ENCODE assay signal across 20 cellular contexts in genomic region chr6:76810286-76810685, GRCh38.
DNase-seq lines count a peak whose midpoint lies in the region; ATAC-seq and TF ChIP-seq lines count a peak whose summit lies in the region.
"Had no signal": no experiment of that assay in that cellular context is flagged by ENCODE, and none has a peak within 500 bp of the region (broad histone marks: within the 10 kb centered on the region; RNA-seq: fewer than 3 reads in every experiment).

No MANE protein-coding gene starts in this region.

- H3K36me3 Mint-ChIP-seq in GM23338 (ENCODE audit: low read depth) (no peaks in the 10 kb centered on the region), WTC11 (no peaks in the 10 kb centered on the region)
- H3K36me3 Mint-ChIP-seq: CD4-positive, CD25-positive, alpha-beta regulatory T cell; CD8-positive, alpha-beta T cell had no signal

- H3K4me1 ChIP-seq in GM23338 (ENCODE audit: insufficient read depth) (no peaks in the 10 kb centered on the region), neuronal stem cell (ENCODE audit: control insufficient read depth in 2 of 2, insufficient read depth in 1 of 2, low read depth in 1 of 2, low read length in 2 of 2) (no peaks in the 10 kb centered on the region), upper lobe of right lung (no peaks in the 10 kb centered on the region)
- H3K4me1 ChIP-seq: BLaER1, Caco-2 had no signal

- no peaks in the 10 kb centered on the region for H4K20me1 ChIP-seq in GM23338 (replicated peaks; ENCODE audit: insufficient read depth)
- H4K20me1 ChIP-seq: BLaER1 had no signal

- H3K79me1 ChIP-seq in neuronal stem cell (ENCODE audit: low read depth, low read length), result no peaks in the 10 kb centered on the region

- H3F3A ChIP-seq in GM23338 (replicated peaks; ENCODE audit: low read depth), result no peaks in the 10 kb centered on the region

- H2BK5ac ChIP-seq in neuronal stem cell (ENCODE audit: low read length), result no peak overlapping the region

- H3K9me3 ChIP-seq in neuronal stem cell (replicated peaks in 1 of 2; ENCODE audit: control insufficient read depth in 2 of 2, insufficient read depth in 1 of 2, low read depth in 1 of 2, low read length in 2 of 2) (no peaks in the 10 kb centered on the region), upper lobe of right lung (no peaks in the 10 kb centered on the region)
- H3K9me3 ChIP-seq: Caco-2 had no signal

- H3K27ac ChIP-seq in GM23338 (ENCODE audit: low read depth) (no peak overlapping the region), neuronal stem cell (replicated peaks; ENCODE audit: low read length) (no peak overlapping the region), upper lobe of right lung (no peak overlapping the region)
- H3K27ac ChIP-seq: 22Rv1, BLaER1, C4-2B had no signal

- no peak overlapping the region for H3K4ac ChIP-seq in neuronal stem cell (ENCODE audit: low read length)

- no peak overlapping the region for H2BK15ac ChIP-seq in neuronal stem cell (ENCODE audit: low read length)

- no peaks in the 10 kb centered on the region for H3K9me2 ChIP-seq in GM23338 (ENCODE audit: insufficient read depth)

- H4K91ac ChIP-seq in neuronal stem cell (ENCODE audit: low read depth, low read length, poor library complexity), result no peak overlapping the region

- no peak overlapping the region for H2BK12ac ChIP-seq in neuronal stem cell (ENCODE audit: low read length)

- H3K9me3 Mint-ChIP-seq in GM23338, result no peaks in the 10 kb centered on the region
- H3K9me3 Mint-ChIP-seq in WTC11, result peaks cover 3% of the 10 kb centered on the region; the same call in 1 of the 2 replicates
- H3K9me3 Mint-ChIP-seq: H9 had no signal

- no peaks in the 10 kb centered on the region for H3K79me2 ChIP-seq in GM23338 (replicated peaks; ENCODE audit: insufficient read depth)

- POLR2A ChIA-PET in WTC11 (lab: Charles Lee), result no interaction called here

- H2BK120ac ChIP-seq in neuronal stem cell (ENCODE audit: low read depth, low read length), result no peak overlapping the region

- H3K27me3 Mint-ChIP-seq in GM23338 (ENCODE audit: insufficient read depth, low read depth, poor library complexity) (no peaks in the 10 kb centered on the region), WTC11 (ENCODE audit: low read depth) (no peaks in the 10 kb centered on the region)
- H3K27me3 Mint-ChIP-seq: B cell; CD4-positive, CD25-positive, alpha-beta regulatory T cell had no signal

- H3K4me3 Mint-ChIP-seq in GM23338 (no peak overlapping the region), WTC11 (no peak overlapping the region)
- H3K4me3 Mint-ChIP-seq: B cell; CD4-positive, CD25-positive, alpha-beta regulatory T cell; CD8-positive, alpha-beta T cell; H9 had no signal

- no peak overlapping the region for H4K8ac ChIP-seq in neuronal stem cell (ENCODE audit: low read depth, low read length)

- H2AFZ ChIP-seq in GM23338 (no peak overlapping the region; the same call in 1 of the 2 replicates), neuronal stem cell (ENCODE audit: low read length) (no peak overlapping the region)

- H3K4me1 Mint-ChIP-seq in GM23338 (peaks cover 6% of the 10 kb centered on the region; the same call in 2 of the 3 replicates), WTC11 (peaks cover 14% of the 10 kb centered on the region)
- H3K4me1 Mint-ChIP-seq: B cell; CD4-positive, CD25-positive, alpha-beta regulatory T cell had no signal

- intact Hi-C loops in upper lobe of right lung (cut with DNase I), result no loop called here

- ATAC-seq in GM23338, result peak; percentile 83
- ATAC-seq in WTC11, result peak; percentile 97
- ATAC-seq in upper lobe of right lung, result no peak
- ATAC-seq in HG03457 (IDR thresholded peaks at IDR 0.05; ENCODE audit: unreplicated experiment), result no peak
- ATAC-seq: CD8-positive, alpha-beta T cell; GM12878; HCT116 had no signal

- DNase-seq in GM23338 (ENCODE audit: low spot score) (peak; percentile 42), WTC11 (ENCODE audit: low spot score) (peak; percentile 50), neuronal stem cell (ENCODE audit: low spot score) (no peak), upper lobe of right lung (peak; percentile 48), hippocampal formation (lab: John Stamatoyannopoulos, UW) (no peak)
- no peak for DNase-seq in activated CD4-positive, alpha-beta T cell treated with anti-CD3 and anti-CD28 coated beads for 1 hour
- DNase-seq: Caco-2; CD4-positive, CD25-positive, alpha-beta regulatory T cell; CD8-positive, alpha-beta T cell; DMS79; EL; GDM1; H9 had no signal

- H3K27me3 ChIP-seq in GM23338 (ENCODE audit: insufficient read depth) (no peaks in the 10 kb centered on the region), neuronal stem cell (ENCODE audit: control insufficient read depth in 3 of 3, insufficient read depth in 3 of 3, low read depth in 1 of 3, low read length in 3 of 3) (no peaks in the 10 kb centered on the region), upper lobe of right lung (no peaks in the 10 kb centered on the region)
- H3K27me3 ChIP-seq: BLaER1 had no signal

- H3K36me3 ChIP-seq in GM23338 (ENCODE audit: insufficient read depth) (no peaks in the 10 kb centered on the region), neuronal stem cell (replicated peaks in 1 of 2; ENCODE audit: control insufficient read depth in 2 of 2, insufficient read depth in 2 of 2, low read length in 2 of 2) (no peaks in the 10 kb centered on the region), upper lobe of right lung (no peaks in the 10 kb centered on the region)
- H3K36me3 ChIP-seq: BLaER1 had no signal

- H3K27ac Mint-ChIP-seq in GM23338 (no peak overlapping the region), WTC11 (peak overlapping the region; percentile 63; the same call in 1 of the 2 replicates)
- H3K27ac Mint-ChIP-seq: B cell; CD4-positive, CD25-positive, alpha-beta regulatory T cell; CD8-positive, alpha-beta T cell had no signal

- TF ChIP-seq CTCF in GM23338 (conservative IDR thresholded peaks at IDR 0.05; ENCODE audit: low read depth in 2 of 2), result peak; percentile 33 to 45
- no peak for TF ChIP-seq CTCF in WTC11 (IDR thresholded peaks at IDR 0.05)
- no peak for TF ChIP-seq CTCF in upper lobe of right lung (IDR thresholded peaks at IDR 0.05)

- CTCF ChIA-PET in WTC11 (lab: Charles Lee), result interaction anchor here (0.6 to 1.6 kb wide), 4 partner anchors 8 to 199 kb away, joined by 3 to 5 read pairs (median 4); no protein-coding TSS in a partner anchor

- peak overlapping the region; percentile 44 for H3K18ac ChIP-seq in neuronal stem cell (ENCODE audit: low read length)

- H2AK5ac ChIP-seq in neuronal stem cell (ENCODE audit: low read depth, low read length), result no peak overlapping the region

- H3K4me2 ChIP-seq in GM23338, result no peak overlapping the region
- H3K4me2 ChIP-seq in neuronal stem cell (ENCODE audit: insufficient read depth, low read length, poor library complexity, severe bottlenecking), result no peak overlapping the region
- H3K4me2 ChIP-seq: BLaER1 had no signal

- H3K4me3 ChIP-seq in GM23338 (no peak overlapping the region), neuronal stem cell (ENCODE audit: low read length in 2 of 2) (no peak overlapping the region), upper lobe of right lung (no peak overlapping the region)
- H3K4me3 ChIP-seq: BLaER1, GM12878 had no signal

- no peak overlapping the region for H3K23ac ChIP-seq in neuronal stem cell (ENCODE audit: low read depth, low read length, poor library complexity)

- H3K14ac ChIP-seq in neuronal stem cell (ENCODE audit: low read length), result no peak overlapping the region

- H3K9ac ChIP-seq in neuronal stem cell (ENCODE audit: low read depth, low read length, poor library complexity), result no peak overlapping the region
- H3K9ac ChIP-seq: BLaER1 had no signal

- WGBS in neuronal stem cell (ENCODE audit: extremely low coverage in 2 of 2, insufficient read length in 2 of 2, insufficient replicate concordance in 1 of 2), 2 donors, result no CpG with 5 or more reads among the region's 13 CpGs

TF ChIP-seq in WTC11, 78 proteins besides CTCF, POLR2A, EP300 and RAD21 (continues in another document):
- TF ChIP-seq ATF6 (CRISPR knock-in tag; IDR thresholded peaks at IDR 0.05) (no peak), RORB (CRISPR knock-in tag; IDR thresholded peaks at IDR 0.05) (no peak), MLX (CRISPR knock-in tag; IDR thresholded peaks at IDR 0.05) (no peak), ZBTB21 (CRISPR knock-in tag; IDR thresholded peaks at IDR 0.05; ENCODE audit: borderline replicate concordance) (no peak), ELF4 (CRISPR knock-in tag; IDR thresholded peaks at IDR 0.05; ENCODE audit: low read depth) (no peak), ZNF263 (CRISPR knock-in tag; IDR thresholded peaks at IDR 0.05; ENCODE audit: low read depth) (no peak)
- TF ChIP-seq, protein P1, sequence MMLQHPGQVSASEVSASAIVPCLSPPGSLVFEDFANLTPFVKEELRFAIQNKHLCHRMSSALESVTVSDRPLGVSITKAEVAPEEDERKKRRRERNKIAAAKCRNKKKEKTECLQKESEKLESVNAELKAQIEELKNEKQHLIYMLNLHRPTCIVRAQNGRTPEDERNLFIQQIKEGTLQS (CRISPR knock-in tag; conservative IDR thresholded peaks at IDR 0.05), result no peak
- TF ChIP-seq, protein P2, sequence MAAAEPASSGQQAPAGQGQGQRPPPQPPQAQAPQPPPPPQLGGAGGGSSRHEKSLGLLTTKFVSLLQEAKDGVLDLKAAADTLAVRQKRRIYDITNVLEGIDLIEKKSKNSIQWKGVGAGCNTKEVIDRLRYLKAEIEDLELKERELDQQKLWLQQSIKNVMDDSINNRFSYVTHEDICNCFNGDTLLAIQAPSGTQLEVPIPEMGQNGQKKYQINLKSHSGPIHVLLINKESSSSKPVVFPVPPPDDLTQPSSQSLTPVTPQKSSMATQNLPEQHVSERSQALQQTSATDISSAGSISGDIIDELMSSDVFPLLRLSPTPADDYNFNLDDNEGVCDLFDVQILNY (CRISPR knock-in tag; IDR thresholded peaks at IDR 0.05), result no peak

Comparison
In these comparisons a context has a peak if more than half of its experiments do, and no peak if none do; other contexts are left out.
1. ATAC-seq: peak in GM23338 (single experiment) and WTC11 (single experiment); none in upper lobe of right lung (single experiment) and HG03457 (single experiment).
2. DNase-seq: peak in GM23338 (single experiment), WTC11 (single experiment) and upper lobe of right lung (single experiment); none in neuronal stem cell (single experiment), hippocampal formation (0 of 2) and activated CD4-positive, alpha-beta T cell treated with anti-CD3 and anti-CD28 coated beads for 1 hour (single experiment).
3. CTCF ChIP-seq: peak in GM23338 (2 of 2); none in WTC11 (single experiment) and upper lobe of right lung (single experiment).